ENCODE assay signal across 8 cellular contexts in genomic region chr4:17578482-17578891, GRCh38. TPM values are rescaled to one million over a fixed set of nuclear protein-coding genes. Genes with fewer than 3 reads are reported as not detected.
DNase-seq lines count a peak whose midpoint lies in the region; ATAC-seq lines count a peak whose summit lies in the region.

No MANE protein-coding gene starts in this region.

- peak overlapping the region; percentile 84 for H3K4me3 ChIP-seq in skeletal muscle satellite cell (ENCODE audit: low read length)

- H3K27me3 ChIP-seq in skeletal muscle satellite cell (ENCODE audit: control insufficient read depth, insufficient read depth, low read length), result no peaks in the 10 kb centered on the region

- H3K9ac ChIP-seq in skeletal muscle satellite cell (ENCODE audit: low read depth, low read length), result peak overlapping the region; percentile 92

- peaks cover 24% of the 10 kb centered on the region for H3K4me1 ChIP-seq in skeletal muscle satellite cell (ENCODE audit: control insufficient read depth, insufficient read depth, low read length)

- DNase-seq in AG08396 (ENCODE audit: low spot score), result peak; percentile 16
- peak; percentile 11 for DNase-seq in SK-MEL-5 (ENCODE audit: low read depth, low spot score)
- peak; percentile 29 for DNase-seq in fibroblast of peridontal ligament (ENCODE audit: extremely low read depth)
- no peak for DNase-seq in D341Med (ENCODE audit: low spot score)
- no peak for DNase-seq in SHP77 (lab: John Stamatoyannopoulos, UW)

- H3K36me3 ChIP-seq in skeletal muscle satellite cell (ENCODE audit: insufficient read depth, low read length), result peaks cover 19% of the 10 kb centered on the region

- in situ Hi-C loops in SK-MEL-5 (cut with HindIII; ENCODE audit: low pct_unique_long_range_greater_than_20kb, low sequenced_read_pairs), result no loop called here

- peak; percentile 40 for ATAC-seq in GM18907 (IDR thresholded peaks at IDR 0.05; ENCODE audit: unreplicated experiment)
- ATAC-seq in HG03108 (IDR thresholded peaks at IDR 0.05; ENCODE audit: unreplicated experiment), result peak; percentile 26

- H3K4me2 ChIP-seq in skeletal muscle satellite cell (ENCODE audit: low read length), result peak overlapping the region; percentile 95

- H3K9me3 ChIP-seq in skeletal muscle satellite cell (replicated peaks; ENCODE audit: low read length), result no peaks in the 10 kb centered on the region

RNA-seq across cellular contexts. Expression of gene LAP3, which starts 1.5 kb away (rescaled TPM):
- 90.2 and 96.7 TPM in 2 replicates for total RNA-seq in SK-MEL-5 (2014; rRNA removed; shearing (Covaris generic))
- 62.6 and 71.2 TPM in 2 replicates for polyA plus RNA-seq in SK-MEL-5 (2015; cell fraction: cytosol; rRNA removed)
- polyA plus RNA-seq in SK-MEL-5 (2015; cell fraction: nucleus; rRNA removed), result 35.8 and 45.7 TPM in 2 replicates
- 117 and 123 TPM in 2 replicates for total RNA-seq in skeletal muscle satellite cell (2012; rRNA removed)

RNA-seq across cellular contexts. Expression of gene MED28, which starts 36.0 kb away (rescaled TPM):
- 11.8 and 15.5 TPM in 2 replicates for total RNA-seq in SK-MEL-5 (2014; rRNA removed; shearing (Covaris generic))
- 7.9 and 8.1 TPM in 2 replicates for polyA plus RNA-seq in SK-MEL-5 (2015; cell fraction: cytosol; rRNA removed)
- 22.5 and 24.9 TPM in 2 replicates for polyA plus RNA-seq in SK-MEL-5 (2015; cell fraction: nucleus; rRNA removed)
- total RNA-seq in skeletal muscle satellite cell (2012; rRNA removed), result 7.9 and 9.6 TPM in 2 replicates

Comparison
In these comparisons a context has a peak if more than half of its experiments do, and no peak if none do; other contexts are left out.
1. DNase-seq: peak in AG08396 (single experiment), SK-MEL-5 (single experiment) and fibroblast of peridontal ligament (single experiment); none in D341Med (single experiment) and SHP77 (0 of 2).